ENCODE assay signal across 2 cellular contexts in the genomic region with DNA sequence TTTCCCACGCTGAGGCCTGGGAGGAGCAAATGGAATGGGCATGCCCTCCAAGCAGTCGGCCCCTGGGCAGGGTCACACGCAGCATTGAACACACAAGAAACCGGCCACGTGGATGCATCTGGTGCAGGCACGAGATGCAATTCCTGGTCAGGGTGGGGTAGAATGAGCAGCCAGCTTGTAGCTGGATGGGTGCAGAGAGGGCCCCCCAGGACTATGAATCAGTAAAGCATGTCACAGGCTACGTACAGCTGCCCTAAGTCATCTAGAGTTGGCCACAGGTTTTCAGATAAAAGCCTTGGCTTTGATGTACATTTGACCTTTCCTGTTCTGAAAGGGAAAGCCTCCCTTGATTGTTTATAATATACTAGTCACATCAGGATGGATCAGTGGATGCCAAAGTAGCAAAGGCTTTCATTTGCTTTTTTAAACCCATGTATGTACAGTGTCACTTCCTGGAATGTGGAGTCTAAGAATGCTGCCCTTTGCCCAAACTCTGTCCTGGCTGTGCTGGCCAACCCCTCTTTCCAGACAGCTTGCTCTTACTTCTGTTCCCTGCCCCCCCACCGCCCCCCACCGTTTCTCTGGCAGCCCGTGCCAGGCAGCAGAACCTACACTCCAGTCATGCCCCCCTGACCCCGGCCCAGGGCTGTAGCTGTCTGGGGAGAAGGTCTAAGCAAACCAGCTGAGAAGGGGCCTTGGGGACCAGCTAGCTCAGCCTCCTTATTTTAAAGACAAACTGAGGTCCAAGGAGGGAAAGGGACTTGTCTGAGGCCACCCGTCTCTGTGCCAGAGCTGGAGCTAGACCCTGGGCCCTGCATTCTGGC.
TF ChIP-seq lines count a peak whose summit lies in the region.

No MANE protein-coding gene starts in this region.

TF ChIP-seq in IMR-90, 13 proteins besides CTCF, POLR2A, EP300 and RAD21:
- TF ChIP-seq BHLHE40 (IDR thresholded peaks at IDR 0.05; ENCODE audit: low read depth, low read length) (peak; percentile 75), CHD1 (IDR thresholded peaks at IDR 0.05; ENCODE audit: low read depth, low read length) (no peak), MAFK (IDR thresholded peaks at IDR 0.05; ENCODE audit: low read depth, low read length) (no peak), USF2 (IDR thresholded peaks at IDR 0.05; ENCODE audit: low read depth, low read length) (peak; percentile 42; the same call in 1 of the 2 replicates), SMC3 (IDR thresholded peaks at IDR 0.05; ENCODE audit: low read depth, low read length) (no peak), RCOR1 (IDR thresholded peaks at IDR 0.05; ENCODE audit: insufficient replicate concordance, low read length) (peak; percentile 12), RFX5 (IDR thresholded peaks at IDR 0.05; ENCODE audit: low read depth, low read length) (no peak)

TF ChIP-seq in HepG2, 621 proteins besides CTCF, POLR2A, EP300 and RAD21:
- TF ChIP-seq, protein P1, sequence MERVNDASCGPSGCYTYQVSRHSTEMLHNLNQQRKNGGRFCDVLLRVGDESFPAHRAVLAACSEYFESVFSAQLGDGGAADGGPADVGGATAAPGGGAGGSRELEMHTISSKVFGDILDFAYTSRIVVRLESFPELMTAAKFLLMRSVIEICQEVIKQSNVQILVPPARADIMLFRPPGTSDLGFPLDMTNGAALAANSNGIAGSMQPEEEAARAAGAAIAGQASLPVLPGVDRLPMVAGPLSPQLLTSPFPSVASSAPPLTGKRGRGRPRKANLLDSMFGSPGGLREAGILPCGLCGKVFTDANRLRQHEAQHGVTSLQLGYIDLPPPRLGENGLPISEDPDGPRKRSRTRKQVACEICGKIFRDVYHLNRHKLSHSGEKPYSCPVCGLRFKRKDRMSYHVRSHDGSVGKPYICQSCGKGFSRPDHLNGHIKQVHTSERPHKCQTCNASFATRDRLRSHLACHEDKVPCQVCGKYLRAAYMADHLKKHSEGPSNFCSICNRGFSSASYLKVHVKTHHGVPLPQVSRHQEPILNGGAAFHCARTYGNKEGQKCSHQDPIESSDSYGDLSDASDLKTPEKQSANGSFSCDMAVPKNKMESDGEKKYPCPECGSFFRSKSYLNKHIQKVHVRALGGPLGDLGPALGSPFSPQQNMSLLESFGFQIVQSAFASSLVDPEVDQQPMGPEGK (CRISPR knock-in tag; IDR thresholded peaks at IDR 0.05) = peak; percentile 9; the same call in 1 of the 2 replicates
- TF ChIP-seq SMAD1 (CRISPR knock-in tag; IDR thresholded peaks at IDR 0.05; ENCODE audit: borderline replicate concordance, low read depth) (no peak), ETV5 (CRISPR knock-in tag; IDR thresholded peaks at IDR 0.05; ENCODE audit: borderline replicate concordance) (peak; percentile 19; the same call in 1 of the 2 replicates), RELA (CRISPR knock-in tag; IDR thresholded peaks at IDR 0.05) (no peak), TEAD3 (CRISPR knock-in tag; optimal IDR thresholded peaks at IDR 0.05; ENCODE audit: borderline replicate concordance) (peak; percentile 65)
